34 cellular contexts compared by ENCODE assay signal in genomic region chr13:113902536-113902935, GRCh38.
"Had no signal": no experiment of that assay in that cellular context is flagged by ENCODE, and none has a peak within 500 bp of the region (broad histone marks: within the 10 kb centered on the region; RNA-seq: fewer than 3 reads in every experiment).

No MANE protein-coding gene starts in this region.

- H3K27me3 Mint-ChIP-seq: brain had no signal

- H3K79me2 ChIP-seq: hepatocyte, parathyroid adenoma had no signal

- H3K36me3 ChIP-seq: cardiac muscle cell, gastrocnemius medialis, sigmoid colon, thyroid gland, upper lobe of right lung had no signal

- H3K9me3 Mint-ChIP-seq: activated naive CD4-positive, alpha-beta T cell treated with anti-CD3 and anti-CD28 coated beads, Interleukin-2, amount 50 U/mL, for 72 hours; activated T-cell treated with anti-CD3 and anti-CD28 coated beads, Interleukin-2, amount 50 U/mL, for 72 hours; effector memory CD8-positive, alpha-beta T cell; naive thymus-derived CD4-positive, alpha-beta T cell; stimulated activated memory B cell treated with anti-CD40 and anti-IgM and Interleukin-4, amounts not matched to agents 10 μg/mL and 1 μg/mL and 100 μg/mL, for 72 hours; stimulated activated naive CD8-positive, alpha-beta T cell treated with anti-CD3 and anti-CD28 coated beads, Interleukin-15, amount 100 ng/mL, for 72 hours; T-helper 2 cell treated with Interferon-gamma antibody and Interleukin-4, amounts not matched to agents 5 μg/mL and 100 μg/mL, for 36 hours had no signal

- H3K4me3 ChIP-seq: cardiac muscle cell, coronary artery, gastrocnemius medialis, hepatocyte, psoas muscle, sigmoid colon, thyroid gland, upper lobe of right lung had no signal

- H3K4me1 Mint-ChIP-seq: activated CD4-positive, alpha-beta T cell treated with anti-CD3 and anti-CD28 coated beads for 36 hours; neural crest cell had no signal

- DNase-seq: activated CD4-positive, alpha-beta T cell treated with anti-CD3 and anti-CD28 coated beads for 36 hours; activated CD4-positive, alpha-beta T cell treated with anti-CD3 and anti-CD28 coated beads, Interleukin-2, amount 50 U/mL, for 4 hours; activated CD4-positive, CD25-positive, alpha-beta regulatory T cell; activated naive CD4-positive, alpha-beta T cell; activated T-cell treated with anti-CD3 and anti-CD28 coated beads for 4 hours; activated T-cell treated with anti-CD3 and anti-CD28 coated beads, Interleukin-2, amount 50 U/mL, for 72 hours; anterior cingulate cortex; cerebellar nuclear complex; effector memory CD8-positive, alpha-beta T cell; erythroblast; gastrocnemius medialis; left colon; mammary epithelial cell; naive thymus-derived CD4-positive, alpha-beta T cell; nucleus accumbens; psoas muscle; sigmoid colon; small intestine; stimulated activated CD4-positive, alpha-beta T cell treated with anti-CD3 and anti-CD28 coated beads, Interleukin-4, amount 100 ng/mL, for 4 hours; stimulated activated naive CD8-positive, alpha-beta T cell treated with anti-CD3 and anti-CD28 coated beads, Interleukin-15, amount 100 ng/mL, for 72 hours; substantia nigra; T-helper 1 cell; thyroid gland; upper lobe of right lung had no signal

- ATAC-seq: activated CD4-positive, alpha-beta T cell treated with anti-CD3 and anti-CD28 coated beads for 36 hours; activated naive CD4-positive, alpha-beta T cell treated with anti-CD3 and anti-CD28 coated beads, Interleukin-2, amount 50 U/mL, for 72 hours; activated T-cell treated with anti-CD3 and anti-CD28 coated beads, Interleukin-2, amount 50 U/mL, for 72 hours; effector memory CD8-positive, alpha-beta T cell; gastrocnemius medialis; left colon; naive thymus-derived CD4-positive, alpha-beta T cell; psoas muscle; stimulated activated memory B cell treated with anti-CD40 and anti-IgM and Interleukin-4, amounts not matched to agents 10 μg/mL and 1 μg/mL and 100 μg/mL, for 72 hours; stimulated activated naive CD8-positive, alpha-beta T cell treated with anti-CD3 and anti-CD28 coated beads, Interleukin-15, amount 100 ng/mL, for 72 hours had no signal

- H3K27ac Mint-ChIP-seq: activated CD4-positive, alpha-beta T cell treated with anti-CD3 and anti-CD28 coated beads for 36 hours; activated naive CD4-positive, alpha-beta T cell treated with anti-CD3 and anti-CD28 coated beads, Interleukin-2, amount 50 U/mL, for 72 hours; activated T-cell treated with anti-CD3 and anti-CD28 coated beads, Interleukin-2, amount 50 U/mL, for 72 hours; brain; effector memory CD8-positive, alpha-beta T cell; naive thymus-derived CD4-positive, alpha-beta T cell; stimulated activated memory B cell treated with anti-CD40 and anti-IgM and Interleukin-4, amounts not matched to agents 10 μg/mL and 1 μg/mL and 100 μg/mL, for 72 hours; T-helper 2 cell treated with Interferon-gamma antibody and Interleukin-4, amounts not matched to agents 5 μg/mL and 100 μg/mL, for 36 hours had no signal

- H3K27me3 ChIP-seq: cardiac muscle cell, gastrocnemius medialis, hepatocyte, sigmoid colon, thyroid gland, upper lobe of right lung had no signal

- H3K4me1 ChIP-seq: gastrocnemius medialis, parathyroid adenoma, psoas muscle, upper lobe of right lung had no signal

- H3K27ac ChIP-seq: cardiac muscle cell, gastrocnemius medialis, hepatocyte, parathyroid adenoma, psoas muscle, thyroid gland, upper lobe of right lung had no signal

- H3K9ac ChIP-seq: parathyroid adenoma had no signal

- H3K9me3 ChIP-seq: gastrocnemius medialis, psoas muscle, sigmoid colon, thyroid gland, upper lobe of right lung had no signal

- H3K36me3 Mint-ChIP-seq: activated naive CD4-positive, alpha-beta T cell treated with anti-CD3 and anti-CD28 coated beads, Interleukin-2, amount 50 U/mL, for 72 hours; brain; naive thymus-derived CD4-positive, alpha-beta T cell; stimulated activated memory B cell treated with anti-CD40 and anti-IgM and Interleukin-4, amounts not matched to agents 10 μg/mL and 1 μg/mL and 100 μg/mL, for 72 hours had no signal

- H3K4me3 Mint-ChIP-seq: activated CD4-positive, alpha-beta T cell treated with anti-CD3 and anti-CD28 coated beads for 36 hours; activated T-cell treated with anti-CD3 and anti-CD28 coated beads, Interleukin-2, amount 50 U/mL, for 72 hours; brain; effector memory CD8-positive, alpha-beta T cell; naive thymus-derived CD4-positive, alpha-beta T cell; neural crest cell; stimulated activated memory B cell treated with anti-CD40 and anti-IgM and Interleukin-4, amounts not matched to agents 10 μg/mL and 1 μg/mL and 100 μg/mL, for 72 hours; stimulated activated naive CD8-positive, alpha-beta T cell treated with anti-CD3 and anti-CD28 coated beads, Interleukin-15, amount 100 ng/mL, for 72 hours; T-helper 2 cell treated with Interferon-gamma antibody and Interleukin-4, amounts not matched to agents 5 μg/mL and 100 μg/mL, for 36 hours had no signal

- H2AFZ ChIP-seq: hepatocyte, parathyroid adenoma had no signal

- FAIRE-seq: keratinocyte, small intestine had no signal

- H3K4me2 ChIP-seq: hepatocyte had no signal
